ENCODE assay signal across 8 cellular contexts in genomic region chr3:186930639-186931486, GRCh38. TPM values are rescaled to one million over a fixed set of nuclear protein-coding genes. Genes with fewer than 3 reads are reported as not detected.
A peak's percentile ranks its signal among the peaks of the same experiment; 100 is the strongest.
DNase-seq lines count a peak whose midpoint lies in the region; ATAC-seq and TF ChIP-seq lines count a peak whose summit lies in the region.

No MANE protein-coding gene starts in this region.

- H3K27me3 ChIP-seq in HUES64 (ENCODE audit: insufficient read depth, low read length): no peaks in the 10 kb centered on the region
- H3K27me3 ChIP-seq in cardiac muscle cell: no peaks in the 10 kb centered on the region
- no peaks in the 10 kb centered on the region for H3K27me3 ChIP-seq in uterus

- H3K4me1 ChIP-seq in HUES64 (ENCODE audit: insufficient read depth, low read length) (peaks cover 29% of the 10 kb centered on the region), cardiac muscle cell (ENCODE audit: low read depth) (peaks cover 7% of the 10 kb centered on the region), uterus (no peaks in the 10 kb centered on the region)

- H3K36me3 Mint-ChIP-seq in activated naive CD4-positive, alpha-beta T cell treated with anti-CD3 and anti-CD28 coated beads for 36 hours (ENCODE audit: low read depth): peaks cover 31% of the 10 kb centered on the region

- intact Hi-C loops in activated naive CD4-positive, alpha-beta T cell treated with anti-CD3 and anti-CD28 coated beads for 36 hours (cut with micrococcal nuclease): loop anchor here (1.0 to 5.0 kb wide), 11 partner anchors 22 to 236 kb away; partner anchors contain the start of genes EIF4A2 and RPL39L
- intact Hi-C loops in posterior vena cava (cut with DNase I) (loop anchor here in 1 of 2 donors (5.0 kb wide), 1 partner anchor 41 kb away; no protein-coding TSS in a partner anchor), uterus (cut with DNase I; ENCODE audit: low total_unique reads) (no loop called here)

- H3K27ac ChIP-seq in HUES64 (ENCODE audit: low read depth, low read length) (peak overlapping the region; percentile 96), cardiac muscle cell (peak overlapping the region; percentile 70), uterus (peak overlapping the region; percentile 80 to 91)

- peak; percentile 66 for ATAC-seq in GM21515 (IDR thresholded peaks at IDR 0.05; ENCODE audit: unreplicated experiment)

- H3K9me3 ChIP-seq in HUES64 (ENCODE audit: insufficient read depth, low read depth, low read length): no peaks in the 10 kb centered on the region
- no peaks in the 10 kb centered on the region for H3K9me3 ChIP-seq in cardiac muscle cell (ENCODE audit: low read depth)
- H3K9me3 ChIP-seq in uterus: no peaks in the 10 kb centered on the region

- peak overlapping the region; percentile 98 for H3K9ac ChIP-seq in HUES64 (ENCODE audit: low read depth, low read length)

- H3K36me3 ChIP-seq in HUES64 (ENCODE audit: insufficient read depth, low read length): peaks cover 29% of the 10 kb centered on the region
- H3K36me3 ChIP-seq in cardiac muscle cell: no peaks in the 10 kb centered on the region
- no peaks in the 10 kb centered on the region for H3K36me3 ChIP-seq in uterus

- H3K4me1 Mint-ChIP-seq in activated naive CD4-positive, alpha-beta T cell treated with anti-CD3 and anti-CD28 coated beads for 36 hours (ENCODE audit: low read depth): peaks cover 22% of the 10 kb centered on the region

- H3K27me3 Mint-ChIP-seq in activated naive CD4-positive, alpha-beta T cell treated with anti-CD3 and anti-CD28 coated beads for 36 hours (ENCODE audit: low read depth): no peaks in the 10 kb centered on the region

- H3K4me3 ChIP-seq in HUES64 (ENCODE audit: low read length) (peak overlapping the region; percentile 96), cardiac muscle cell (peak overlapping the region; percentile 69), uterus (peak overlapping the region; percentile 54 to 57)

- peaks cover 2% of the 10 kb centered on the region for H3K9me3 Mint-ChIP-seq in activated naive CD4-positive, alpha-beta T cell treated with anti-CD3 and anti-CD28 coated beads for 36 hours

- TF ChIP-seq CTCF in cardiac muscle cell (IDR thresholded peaks at IDR 0.05; ENCODE audit: low read depth, low read length) (peak; percentile 11), uterus (IDR thresholded peaks at IDR 0.05) (peak in 1 of 4 experiments; percentile 21)

- no peak for TF ChIP-seq POLR2A in uterus (IDR thresholded peaks at IDR 0.05)

- CTCF ChIA-PET in activated naive CD4-positive, alpha-beta T cell treated with anti-CD3 and anti-CD28 coated beads for 36 hours (lab: Charles Lee): interaction anchor here (0.6 to 3.4 kb wide), 12 partner anchors 10 to 234 kb away, joined by 3 to 28 read pairs (median 4); no protein-coding TSS in a partner anchor

- peak overlapping the region; percentile 83 for H3K4me3 Mint-ChIP-seq in activated naive CD4-positive, alpha-beta T cell treated with anti-CD3 and anti-CD28 coated beads for 36 hours

- peak overlapping the region; percentile 85 for H3K27ac Mint-ChIP-seq in activated naive CD4-positive, alpha-beta T cell treated with anti-CD3 and anti-CD28 coated beads for 36 hours

- DNase-seq in DMS53 treated with DMSO at 0.1 percent for 48 hours (lab: John Stamatoyannopoulos, UW; ENCODE audit: unreplicated experiment) (peak; percentile 20), SIG-M5 treated with dmso at 0.1 percent for 504 hours (lab: John Stamatoyannopoulos, UW; ENCODE audit: unreplicated experiment) (peak; percentile 90), cardiac muscle cell (ENCODE audit: low read depth in 1 of 2, low spot score in 1 of 2) (peak; percentile 63 to 84), posterior vena cava (ENCODE audit: low spot score) (peak; percentile 87), uterus (peak; percentile 35 to 41)
- peak; percentile 74 for DNase-seq in activated naive CD4-positive, alpha-beta T cell treated with anti-CD3 and anti-CD28 coated beads for 36 hours

- under 1% methylated on average over 73 of the region's 73 CpGs for WGBS in HUES64

RNA-seq across cellular contexts. Expression of gene ST6GAL1, which starts 0.5 kb away (rescaled TPM):
- 52.5 TPM for polyA plus RNA-seq in HUES64 (2013, experiment 1 of 2)
- 61.1 TPM for polyA plus RNA-seq in HUES64 (2013, experiment 2 of 2)
- 10 to 100 TPM; 76.2 to 78.0 TPM for total RNA-seq in activated naive CD4-positive, alpha-beta T cell treated with anti-CD3 and anti-CD28 coated beads for 36 hours
- 70.1 and 123 TPM in 2 replicates for total RNA-seq in cardiac muscle cell
- 62.9 and 64.3 TPM in 2 replicates for polyA plus RNA-seq in cardiac muscle cell
- 10 to 100 TPM; 41.9 to 53.3 TPM for total RNA-seq in posterior vena cava
- 100 to 1,000 TPM in 1 of 4 donors, 10 to 100 TPM in 3; 32.6 to 107 (median 57.1) TPM for total RNA-seq in uterus

Comparison
In these comparisons a context has a peak if more than half of its experiments do, and no peak if none do; other contexts are left out.
1. Peak in every context shown above with its lines: DNase-seq, ATAC-seq, H3K4me3 ChIP-seq and H3K27ac ChIP-seq.
2. DNase-seq: peak in every context shown above with its lines; median percentile 90 in SIG-M5 treated with dmso at 0.1 percent for 504 hours; 87 in posterior vena cava; 74 in activated naive CD4-positive, alpha-beta T cell treated with anti-CD3 and anti-CD28 coated beads for 36 hours; 74 in cardiac muscle cell; 38 in uterus; 20 in DMS53 treated with DMSO at 0.1 percent for 48 hours.